ENCODE assay signal across 15 cellular contexts in genomic region chr1:47534417-47534816, GRCh38.
DNase-seq lines count a peak whose midpoint lies in the region; ATAC-seq and TF ChIP-seq lines count a peak whose summit lies in the region.
"Had no signal": no experiment of that assay in that cellular context is flagged by ENCODE, and none has a peak within 500 bp of the region (broad histone marks: within the 10 kb centered on the region; RNA-seq: fewer than 3 reads in every experiment).

No MANE protein-coding gene starts in this region.

- H3K36me3 Mint-ChIP-seq in neural progenitor cell = no peaks in the 10 kb centered on the region
- H3K36me3 Mint-ChIP-seq: activated naive CD4-positive, alpha-beta T cell treated with anti-CD3 and anti-CD28 coated beads, Interleukin-2, amount 10 ng/mL, durations not matched to agents 7 days and 5 days; CD8-positive, alpha-beta memory T cell had no signal

- H3K4me2 ChIP-seq in neural progenitor cell = no peak overlapping the region

- TF ChIP-seq CTCF in neural progenitor cell (IDR thresholded peaks at IDR 0.05) (no peak), upper lobe of right lung (IDR thresholded peaks at IDR 0.05) (no peak)

- peaks cover 21% of the 10 kb centered on the region for H3F3A ChIP-seq in neural progenitor cell (ENCODE audit: low read depth)

- peaks cover 11% of the 10 kb centered on the region for H3K27me3 Mint-ChIP-seq in neural progenitor cell (ENCODE audit: insufficient read depth, low read depth)

- H3K27ac ChIP-seq in neural progenitor cell (no peak overlapping the region), upper lobe of right lung (no peak overlapping the region)

- DNase-seq in EH (ENCODE audit: low read depth) (peak; percentile 21), SK-N-DZ (ENCODE audit: low spot score) (peak; percentile 15), fibroblast of peridontal ligament (ENCODE audit: extremely low read depth) (peak; percentile 21), neural progenitor cell (ENCODE audit: low spot score) (no peak), G401 (ENCODE audit: low spot score) (no peak), NCI-H526 (lab: John Stamatoyannopoulos, UW) (no peak), NCI-H146 (lab: John Stamatoyannopoulos, UW) (no peak), upper lobe of right lung (no peak)
- DNase-seq: activated CD8-positive, alpha-beta memory T cell treated with anti-CD3 and anti-CD28 coated beads for 24 hours; activated naive CD4-positive, alpha-beta T cell treated with anti-CD3 and anti-CD28 coated beads, Interleukin-2, amount 10 ng/mL, durations not matched to agents 7 days and 5 days; CD8-positive, alpha-beta memory T cell; KBM-7; NCI-H1694; NK-92 treated with Interleukin-12 subunit alpha and Interleukin-12 subunit beta, amount 100 ng/mL, for 24 hours; sigmoid colon had no signal

- peaks cover 4% of the 10 kb centered on the region for H3K9me3 Mint-ChIP-seq in neural progenitor cell

- no peaks in the 10 kb centered on the region for H3K79me2 ChIP-seq in neural progenitor cell (ENCODE audit: low read depth)

- in situ Hi-C loops in G401 (cut with HindIII; ENCODE audit: low sequenced_read_pairs) = no loop called here

- intact Hi-C loops in upper lobe of right lung (cut with DNase I) = no loop called here

- H3K4me1 ChIP-seq in neural progenitor cell (peaks cover 16% of the 10 kb centered on the region), upper lobe of right lung (peaks cover 26% of the 10 kb centered on the region)

- no peak overlapping the region for H3K9ac ChIP-seq in neural progenitor cell

- H2AFZ ChIP-seq in neural progenitor cell (replicated peaks) = no peak overlapping the region

- H4K20me1 ChIP-seq in neural progenitor cell (ENCODE audit: low read depth) = no peaks in the 10 kb centered on the region

- H3K9me3 ChIP-seq in neural progenitor cell (ENCODE audit: low read depth) (peaks cover 6% of the 10 kb centered on the region), upper lobe of right lung (no peaks in the 10 kb centered on the region)

- H3K36me3 ChIP-seq in neural progenitor cell (no peaks in the 10 kb centered on the region), upper lobe of right lung (no peaks in the 10 kb centered on the region)
- H3K36me3 ChIP-seq: sigmoid colon had no signal

- H3K4me3 Mint-ChIP-seq in neural progenitor cell = peak overlapping the region; percentile 87
- H3K4me3 Mint-ChIP-seq: activated naive CD4-positive, alpha-beta T cell treated with anti-CD3 and anti-CD28 coated beads, Interleukin-2, amount 10 ng/mL, durations not matched to agents 7 days and 5 days had no signal

- H3K4me1 Mint-ChIP-seq in neural progenitor cell = peaks cover 23% of the 10 kb centered on the region
- H3K4me1 Mint-ChIP-seq: activated naive CD4-positive, alpha-beta T cell treated with anti-CD3 and anti-CD28 coated beads, Interleukin-2, amount 10 ng/mL, durations not matched to agents 7 days and 5 days had no signal

- H3K27ac Mint-ChIP-seq in neural progenitor cell = peak overlapping the region; percentile 87
- H3K27ac Mint-ChIP-seq: activated naive CD4-positive, alpha-beta T cell treated with anti-CD3 and anti-CD28 coated beads, Interleukin-2, amount 10 ng/mL, durations not matched to agents 7 days and 5 days had no signal

- H3K27me3 ChIP-seq in neural progenitor cell (peaks cover 10% of the 10 kb centered on the region), upper lobe of right lung (no peaks in the 10 kb centered on the region)
- H3K27me3 ChIP-seq: sigmoid colon had no signal

- ATAC-seq in upper lobe of right lung = no peak

- H3K4me3 ChIP-seq in neural progenitor cell = no peak overlapping the region
- no peak overlapping the region for H3K4me3 ChIP-seq in upper lobe of right lung

Comparison
In these comparisons a context has a peak if more than half of its experiments do, and no peak if none do; other contexts are left out.
1. DNase-seq: peak in EH (single experiment), SK-N-DZ (single experiment) and fibroblast of peridontal ligament (single experiment); none in neural progenitor cell (single experiment), G401 (single experiment), NCI-H526 (0 of 2), NCI-H146 (single experiment) and upper lobe of right lung (single experiment).